Comparison of ENCODE assay signal across 23 cellular contexts in genomic region chr1:55604194-55604593, GRCh38.
"Had no signal": no experiment of that assay in that cellular context is flagged by ENCODE, and none has a peak within 500 bp of the region (broad histone marks: within the 10 kb centered on the region; RNA-seq: fewer than 3 reads in every experiment).

No MANE protein-coding gene starts in this region.

- H3K4me1 ChIP-seq: body of pancreas, gastrocnemius medialis, lower lobe of right lung, spleen had no signal

- H3K27me3 ChIP-seq: body of pancreas, gastrocnemius medialis, heart left ventricle, tibial nerve had no signal

- ATAC-seq: activated T-cell treated with anti-CD3 and anti-CD28 coated beads, Interleukin-2, amount 50 U/mL, for 72 hours; body of pancreas; lower lobe of right lung; T-helper 17 cell had no signal

- H3K36me3 ChIP-seq: gastrocnemius medialis, heart left ventricle, lower lobe of right lung, spleen, tibial nerve had no signal

- H3K27ac ChIP-seq: body of pancreas, gastrocnemius medialis, lower lobe of right lung, spleen had no signal

- H3K4me3 ChIP-seq: body of pancreas, gastrocnemius medialis, heart left ventricle, lower lobe of right lung, spleen, tibial nerve had no signal

- DNase-seq: activated CD4-positive, alpha-beta memory T cell treated with anti-CD3 and anti-CD28 coated beads, Interleukin-2, amount 10 ng/mL, durations not matched to agents 7 days and 5 days; activated CD4-positive, alpha-beta T cell treated with anti-CD3 and anti-CD28 coated beads, Interleukin-2, amount 10 ng/mL, durations not matched to agents 24 days and 14 days; activated effector memory CD4-positive, alpha-beta T cell treated with Interleukin-2 at 50 U/mL for 16 hours; activated naive CD4-positive, alpha-beta T cell treated with anti-CD3 and anti-CD28 coated beads for 36 hours; activated T-cell treated with anti-CD3 and anti-CD28 coated beads, Interleukin-2, amount 50 U/mL, for 72 hours; body of pancreas; caudate nucleus; dermis blood vessel endothelial cell; effector CD8-positive, alpha-beta T cell; erythroblast; gastrocnemius medialis; heart left ventricle; islet precursor cell; left cardiac atrium; lower lobe of right lung; naive B cell; occipital lobe; spleen; stimulated activated CD4-positive, alpha-beta T cell treated with anti-CD3 and anti-CD28 coated beads, Interleukin-4, amount 100 ng/mL, for 1 hour; stimulated activated naive CD4-positive, alpha-beta T cell; SW 1271; T-helper 17 cell had no signal

- H3K9me3 ChIP-seq: tibial nerve had no signal
